ENCODE assay signal across 9 cellular contexts in the genomic region with DNA sequence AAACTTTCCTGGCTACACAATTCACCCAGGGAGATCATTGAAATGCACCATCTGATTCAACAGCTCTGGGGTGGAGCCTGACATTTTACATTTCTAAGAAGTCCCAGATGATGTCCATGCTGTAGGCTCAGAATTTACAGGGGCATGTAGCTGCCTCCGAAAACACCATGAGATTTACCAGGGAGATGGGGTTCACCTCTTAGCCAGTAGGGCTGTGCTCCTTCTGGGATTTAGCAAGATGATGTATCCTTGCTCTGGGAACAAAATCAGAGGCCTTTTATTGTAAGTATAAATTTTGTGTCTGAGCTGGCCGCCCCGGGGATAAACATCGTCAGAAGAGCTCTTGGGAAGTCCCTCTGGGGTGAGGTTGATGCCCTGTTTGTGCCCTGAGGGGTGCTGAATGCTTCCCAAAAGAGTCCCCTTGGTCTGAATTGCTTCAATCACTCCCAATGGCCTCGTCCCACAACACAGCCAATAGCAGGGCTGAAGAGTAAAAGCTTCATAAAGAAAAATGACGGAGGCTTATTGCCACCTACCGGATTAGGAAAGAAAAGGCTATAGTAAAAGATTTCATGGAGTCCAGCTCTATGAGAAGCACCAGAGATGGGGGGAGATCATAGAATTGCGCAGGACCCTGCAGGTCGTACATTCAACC. TPM values are rescaled to one million over a fixed set of nuclear protein-coding genes. Genes with fewer than 3 reads are reported as not detected.
DNase-seq lines count a peak whose midpoint lies in the region; ATAC-seq and TF ChIP-seq lines count a peak whose summit lies in the region.
"Had no signal": no experiment of that assay in that cellular context is flagged by ENCODE, and none has a peak within 500 bp of the region (broad histone marks: within the 10 kb centered on the region; RNA-seq: fewer than 3 reads in every experiment).

No MANE protein-coding gene starts in this region.

- no peaks in the 10 kb centered on the region for H3K4me1 ChIP-seq in OCI-LY7 (ENCODE audit: insufficient read depth, low read length, poor library complexity, severe bottlenecking)

- no peaks in the 10 kb centered on the region for H3K36me3 ChIP-seq in OCI-LY7 (ENCODE audit: insufficient read depth, low read length)

- H4K20me1 ChIP-seq in OCI-LY7 (ENCODE audit: insufficient read depth, low read length), result no peaks in the 10 kb centered on the region

- peak; percentile 53 for ATAC-seq in HG02798 (IDR thresholded peaks at IDR 0.05; ENCODE audit: poor library complexity, unreplicated experiment)

- H3K9me2 ChIP-seq in OCI-LY7 (ENCODE audit: insufficient read depth, low read length), result no peaks in the 10 kb centered on the region

- H3K79me2 ChIP-seq in OCI-LY7 (ENCODE audit: insufficient read depth, low read depth, low read length), result no peaks in the 10 kb centered on the region

- H3K36me3 Mint-ChIP-seq in type B pancreatic cell, result no peaks in the 10 kb centered on the region

- no peak overlapping the region for H2AFZ ChIP-seq in OCI-LY7 (ENCODE audit: low read length)

- no peak overlapping the region for H3K27ac Mint-ChIP-seq in type B pancreatic cell

- DNase-seq in DMS 273 (lab: John Stamatoyannopoulos, UW; ENCODE audit: unreplicated experiment) (peak; percentile 76), OCI-LY7 (ENCODE audit: low spot score) (peak; percentile 38), fibroblast of peridontal ligament (ENCODE audit: extremely low read depth) (peak; percentile 33), type B pancreatic cell (ENCODE audit: extremely low spot score, unreplicated experiment) (no peak), HK-2 (ENCODE audit: unreplicated experiment) (no peak), OCI-M2 (lab: John Stamatoyannopoulos, UW; ENCODE audit: unreplicated experiment) (no peak), COLO668 (lab: John Stamatoyannopoulos, UW; ENCODE audit: unreplicated experiment) (no peak)

- BruUV-seq in OCI-LY7 (replicated peaks; lab: Mats Ljungman, UMichigan), result no TSS peak

- intact Hi-C loops in OCI-LY7 (cut with micrococcal nuclease; ENCODE audit: unreplicated experiment), result no loop called here

- no peaks in the 10 kb centered on the region for H3K9me3 ChIP-seq in OCI-LY7 (ENCODE audit: low read length)

- no peak overlapping the region for H3K4me3 Mint-ChIP-seq in type B pancreatic cell
- H3K4me3 Mint-ChIP-seq: central memory CD8-positive, alpha-beta T cell had no signal

- POLR2A ChIA-PET in OCI-LY7 (lab: Charles Lee), result interaction anchor here (0.7 to 0.9 kb wide), 2 partner anchors 259 to 506 kb away, joined by 3 read pairs; no protein-coding TSS in a partner anchor

- CTCF ChIA-PET in OCI-LY7 (lab: Charles Lee; ENCODE audit: unreplicated experiment), result interaction anchor here (0.8 kb wide), 1 partner anchor 17 kb away, joined by 3 read pairs; no protein-coding TSS in a partner anchor

- H3K27ac ChIP-seq in OCI-LY7 (ENCODE audit: low read depth, low read length, poor library complexity, severe bottlenecking), result no peak overlapping the region

- peaks cover 6% of the 10 kb centered on the region for H3K9me3 Mint-ChIP-seq in type B pancreatic cell

- H3K27me3 Mint-ChIP-seq in type B pancreatic cell, result peaks cover 9% of the 10 kb centered on the region

- no peak overlapping the region for H3K4me2 ChIP-seq in OCI-LY7 (ENCODE audit: low read length)

- H3K4me1 Mint-ChIP-seq in type B pancreatic cell (ENCODE audit: unreplicated experiment), result peaks cover 4% of the 10 kb centered on the region
- H3K4me1 Mint-ChIP-seq: central memory CD8-positive, alpha-beta T cell had no signal

- TF ChIP-seq CTCF in OCI-LY7 (conservative IDR thresholded peaks at IDR 0.05; ENCODE audit: low read length), result peak; percentile 71
- peak; percentile 67 for TF ChIP-seq CTCF in type B pancreatic cell (conservative IDR thresholded peaks at IDR 0.05)

- H3K4me3 ChIP-seq in OCI-LY7 (ENCODE audit: low read depth, low read length, poor library complexity, severe bottlenecking), result no peak overlapping the region

RNA-seq across cellular contexts. Expression of a gene that starts 33.4 kb away (rescaled TPM):
- total RNA-seq in OCI-LY7 (2014; rRNA removed; shearing (Covaris generic)), result 71.1 and 98.0 TPM in 2 replicates
- total RNA-seq in OCI-LY7 (2022), result 119 and 141 TPM in 2 replicates
- 97.2 and 106 TPM in 2 replicates for total RNA-seq in type B pancreatic cell (ENCODE audit: low replicate concordance)

Comparison
In these comparisons a context has a peak if more than half of its experiments do, and no peak if none do; other contexts are left out.
1. DNase-seq: peak in DMS 273 (single experiment), OCI-LY7 (single experiment) and fibroblast of peridontal ligament (single experiment); none in type B pancreatic cell (single experiment), HK-2 (single experiment), OCI-M2 (single experiment) and COLO668 (single experiment).